ENCODE assay signal across 10 cellular contexts in genomic region chr3:196996454-196997265, GRCh38. TPM values are rescaled to one million over a fixed set of nuclear protein-coding genes. Genes with fewer than 3 reads are reported as not detected.
DNase-seq lines count a peak whose midpoint lies in the region; ATAC-seq and TF ChIP-seq lines count a peak whose summit lies in the region.
"Had no signal": no experiment of that assay in that cellular context is flagged by ENCODE, and none has a peak within 500 bp of the region (broad histone marks: within the 10 kb centered on the region; RNA-seq: fewer than 3 reads in every experiment).

No MANE protein-coding gene starts in this region.

- peak overlapping the region; percentile 63 to 71 (median 67) for H3K27ac Mint-ChIP-seq in nephron
- H3K27ac Mint-ChIP-seq in activated naive CD4-positive, alpha-beta T cell treated with anti-CD3 and anti-CD28 coated beads, Interleukin-2, amount 50 U/mL, for 72 hours: peak overlapping the region in 1 of 2 donors; percentile 74
- H3K27ac Mint-ChIP-seq: activated naive CD8-positive, alpha-beta T cell had no signal

- peaks cover 14 to 52% (median 34%) of the 10 kb centered on the region in 10 experiments; a peak in 18 of 20 replicates for H3K4me1 ChIP-seq in BLaER1 treated with 17β-estradiol and CSF1 and Interleukin-3, amounts not matched to agents 10 nM and 100 nM
- H3K4me1 ChIP-seq in testis: no peaks in the 10 kb centered on the region

- TF ChIP-seq POLR2A in testis (IDR thresholded peaks at IDR 0.05): no peak

- peak overlapping the region in 1 of 3 experiments; percentile 34 for H3K4me3 Mint-ChIP-seq in nephron
- H3K4me3 Mint-ChIP-seq: activated naive CD8-positive, alpha-beta T cell had no signal

- H3K9me3 Mint-ChIP-seq in nephron: no peaks in the 10 kb centered on the region
- H3K9me3 Mint-ChIP-seq in activated naive CD4-positive, alpha-beta T cell treated with anti-CD3 and anti-CD28 coated beads, Interleukin-2, amount 50 U/mL, for 72 hours: no peaks in the 10 kb centered on the region

- peak overlapping the region; percentile 7 to 79 (median 67); a peak in 21 of 22 replicates for H3K4me2 ChIP-seq in BLaER1 treated with 17β-estradiol and CSF1 and Interleukin-3, amounts not matched to agents 10 nM and 100 nM

- H4K20me1 ChIP-seq in BLaER1 treated with 17β-estradiol and CSF1 and Interleukin-3, amounts not matched to agents 10 nM and 100 nM: no peaks in the 10 kb centered on the region; a peak in 1 of 22 replicates

- H3K27me3 Mint-ChIP-seq in nephron (ENCODE audit: low read depth): peaks cover 4% of the 10 kb centered on the region
- H3K27me3 Mint-ChIP-seq: activated naive CD8-positive, alpha-beta T cell had no signal

- peak overlapping the region in 10 of 11 experiments; percentile 2 to 48 (median 31); a peak in 12 of 22 replicates for H3K9ac ChIP-seq in BLaER1 treated with 17β-estradiol and CSF1 and Interleukin-3, amounts not matched to agents 10 nM and 100 nM

- intact Hi-C loops in testis (cut with DNase I; ENCODE audit: low total_unique reads): no loop called here

- 85 to 87% methylated on average over 12 to 17 of the region's 17 CpGs for WGBS in testis, 2 donors

- H3K4me3 ChIP-seq in BLaER1 treated with 17β-estradiol and CSF1 and Interleukin-3, amounts not matched to agents 10 nM and 100 nM: no peak overlapping the region
- H3K4me3 ChIP-seq in testis: no peak overlapping the region
- H3K4me3 ChIP-seq: lung had no signal

- H3K36me3 ChIP-seq in BLaER1 treated with 17β-estradiol and CSF1 and Interleukin-3, amounts not matched to agents 10 nM and 100 nM: no peaks in the 10 kb centered on the region
- H3K36me3 ChIP-seq in testis (ENCODE audit: low read depth, missing control alignments): no peaks in the 10 kb centered on the region

- peaks cover 0 to 13% (median 0%) of the 10 kb centered on the region in 11 experiments; a peak in 4 of 22 replicates for H3K9me3 ChIP-seq in BLaER1 treated with 17β-estradiol and CSF1 and Interleukin-3, amounts not matched to agents 10 nM and 100 nM (replicated peaks in 1 of 11)
- H3K9me3 ChIP-seq in testis: no peaks in the 10 kb centered on the region

- peaks cover 12% of the 10 kb centered on the region for H3K4me1 Mint-ChIP-seq in nephron

- no peak for ATAC-seq in activated naive CD4-positive, alpha-beta T cell treated with anti-CD3 and anti-CD28 coated beads, Interleukin-2, amount 50 U/mL, for 72 hours
- no peak for ATAC-seq in HG02678 (IDR thresholded peaks at IDR 0.05; ENCODE audit: unreplicated experiment)

- no peaks in the 10 kb centered on the region for H3K27me3 ChIP-seq in BLaER1 treated with 17β-estradiol and CSF1 and Interleukin-3, amounts not matched to agents 10 nM and 100 nM
- no peaks in the 10 kb centered on the region for H3K27me3 ChIP-seq in testis

- H3K36me3 Mint-ChIP-seq in nephron (ENCODE audit: low read depth): no peaks in the 10 kb centered on the region
- H3K36me3 Mint-ChIP-seq in activated naive CD4-positive, alpha-beta T cell treated with anti-CD3 and anti-CD28 coated beads, Interleukin-2, amount 50 U/mL, for 72 hours: no peaks in the 10 kb centered on the region
- H3K36me3 Mint-ChIP-seq: activated naive CD8-positive, alpha-beta T cell had no signal

- DNase-seq in NCI-H1436 treated with DMSO at 0.1 percent for 48 hours (lab: John Stamatoyannopoulos, UW): peak; percentile 59
- no peak for DNase-seq in activated naive CD4-positive, alpha-beta T cell treated with anti-CD3 and anti-CD28 coated beads, Interleukin-2, amount 50 U/mL, for 72 hours (ENCODE audit: low spot score in 2 of 2)
- DNase-seq in COLO668 (lab: John Stamatoyannopoulos, UW; ENCODE audit: unreplicated experiment): no peak
- DNase-seq in testis: no peak

- H3K27ac ChIP-seq in BLaER1 treated with 17β-estradiol and CSF1 and Interleukin-3, amounts not matched to agents 10 nM and 100 nM: peak overlapping the region in 7 of 11 experiments; percentile 3 to 66 (median 32); a peak in 11 of 22 replicates
- peak overlapping the region; percentile 26 for H3K27ac ChIP-seq in VCaP
- H3K27ac ChIP-seq in testis: no peak overlapping the region

- TF ChIP-seq CTCF in VCaP (conservative IDR thresholded peaks at IDR 0.05): no peak
- no peak for TF ChIP-seq CTCF in nephron (IDR thresholded peaks at IDR 0.05; ENCODE audit: unreplicated experiment in 3 of 3)
- no peak for TF ChIP-seq CTCF in testis (IDR thresholded peaks at IDR 0.05)

RNA-seq across cellular contexts. Expression of gene PIGZ, which starts 28.0 kb away (rescaled TPM):
- total RNA-seq in activated naive CD4-positive, alpha-beta T cell treated with anti-CD3 and anti-CD28 coated beads, Interleukin-2, amount 50 U/mL, for 72 hours: 1 to 10 TPM in 1 of 2 donors, under 1 TPM in 1; 0.23 to 1.1 TPM
- total RNA-seq in testis: 1 to 10 TPM; 3.9 to 4.5 TPM
- polyA plus RNA-seq in testis (ENCODE audit: insufficient read depth, low read depth, low replicate concordance): 3.0 TPM

RNA-seq across cellular contexts. Expression of gene MELTF, which starts 33.0 kb away (rescaled TPM):
- 10 to 100 TPM in 1 of 2 donors, 1 to 10 TPM in 1; 7.3 to 11.4 TPM for total RNA-seq in activated naive CD4-positive, alpha-beta T cell treated with anti-CD3 and anti-CD28 coated beads, Interleukin-2, amount 50 U/mL, for 72 hours
- total RNA-seq in testis: 10 to 100 TPM; 11.1 to 14.7 TPM
- polyA plus RNA-seq in testis (ENCODE audit: insufficient read depth, low read depth, low replicate concordance): 5.7 TPM

RNA-seq across cellular contexts. Expression of gene NCBP2, which starts 54.3 kb away (rescaled TPM):
- 10 to 100 TPM; 73.8 to 86.4 TPM for total RNA-seq in activated naive CD4-positive, alpha-beta T cell treated with anti-CD3 and anti-CD28 coated beads, Interleukin-2, amount 50 U/mL, for 72 hours
- total RNA-seq in testis: 10 to 100 TPM; 30.6 to 40.8 TPM
- polyA plus RNA-seq in testis (ENCODE audit: insufficient read depth, low read depth, low replicate concordance): 53.3 TPM

Comparison
In these comparisons a context has a peak if more than half of its experiments do, and no peak if none do; other contexts are left out.
1. H3K27ac ChIP-seq: peak in BLaER1 treated with 17β-estradiol and CSF1 and Interleukin-3, amounts not matched to agents 10 nM and 100 nM (7 of 11) and VCaP (single experiment); none in testis (0 of 2).